In the genomic region with DNA sequence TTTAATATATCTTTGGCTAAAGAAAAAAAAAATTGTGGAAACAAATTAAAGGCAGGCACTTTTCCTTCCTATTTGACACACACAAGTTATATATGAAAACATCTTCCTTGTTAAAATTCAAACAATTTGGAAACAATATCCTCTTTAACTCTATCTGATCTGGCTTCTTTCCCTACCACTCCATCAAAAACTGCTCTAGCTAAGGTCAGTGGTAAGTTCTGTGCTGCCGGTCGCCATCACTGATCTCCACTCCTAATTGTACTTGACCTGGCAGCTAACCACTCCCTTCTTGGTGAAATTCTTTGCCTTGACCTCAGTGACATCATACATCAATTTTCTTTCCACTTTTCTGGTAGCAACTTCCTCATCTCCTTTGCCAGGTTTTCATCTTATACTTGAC, we compare ENCODE assay signal across 21 cellular contexts. TPM values are rescaled to one million over a fixed set of nuclear protein-coding genes. Genes with fewer than 3 reads are reported as not detected.
A peak's percentile ranks its signal among the peaks of the same experiment; 100 is the strongest.
DNase-seq lines count a peak whose midpoint lies in the region; ATAC-seq and TF ChIP-seq lines count a peak whose summit lies in the region.
"Had no signal": no experiment of that assay in that cellular context is flagged by ENCODE, and none has a peak within 500 bp of the region (broad histone marks: within the 10 kb centered on the region; RNA-seq: fewer than 3 reads in every experiment).

No MANE protein-coding gene starts in this region.

- H3K4me3 Mint-ChIP-seq in Calu3 (ENCODE audit: low read depth, unreplicated experiment) = no peak overlapping the region
- no peak overlapping the region for H3K4me3 Mint-ChIP-seq in type B pancreatic cell
- H3K4me3 Mint-ChIP-seq in H9 = no peak overlapping the region

- H3K36me3 Mint-ChIP-seq in Calu3 (ENCODE audit: insufficient read depth, unreplicated experiment) (peaks cover 32% of the 10 kb centered on the region), type B pancreatic cell (peaks cover 63% of the 10 kb centered on the region), H9 (ENCODE audit: insufficient read depth in 1 of 3, low read depth in 3 of 3) (peaks cover 38 to 88% (median 78%) of the 10 kb centered on the region in 3 experiments)

- no peak overlapping the region for H3K9ac ChIP-seq in H9 (ENCODE audit: extremely low read depth, insufficient read length, low read length)

- H3K27ac ChIP-seq in H9 (ENCODE audit: insufficient read length, low read depth, low read length) = no peak overlapping the region
- H3K27ac ChIP-seq: A549, PC-9, RWPE1, SK-N-MC had no signal

- H3K79me2 ChIP-seq in H9 (ENCODE audit: insufficient read depth, low read length) = no peaks in the 10 kb centered on the region

- no peak overlapping the region for H2BK15ac ChIP-seq in H9 (ENCODE audit: low read depth, low read length)

- no peaks in the 10 kb centered on the region for H4K20me1 ChIP-seq in H9 (ENCODE audit: control insufficient read depth, insufficient read depth, insufficient read length)

- H3K27me3 ChIP-seq in H9 (ENCODE audit: insufficient read depth, low read length) = no peaks in the 10 kb centered on the region
- H3K27me3 ChIP-seq: BE2C, MG63 had no signal

- no peak overlapping the region for H3K18ac ChIP-seq in H9 (ENCODE audit: insufficient read length, low read depth, low read length)

- no peaks in the 10 kb centered on the region for H3K9me3 ChIP-seq in H9 (ENCODE audit: control insufficient read depth, low read depth, low read length)
- H3K9me3 ChIP-seq: A549, BE2C, MG63 had no signal

- no peak overlapping the region for H3T11ph ChIP-seq in H9 (ENCODE audit: low read length)

- no peaks in the 10 kb centered on the region for H3K79me1 ChIP-seq in H9 (ENCODE audit: insufficient read depth, low read depth, low read length, poor library complexity, severe bottlenecking)

- H3K4me1 Mint-ChIP-seq in Calu3 (ENCODE audit: low read depth, unreplicated experiment) (peaks cover 24% of the 10 kb centered on the region), type B pancreatic cell (ENCODE audit: unreplicated experiment) (peaks cover 4% of the 10 kb centered on the region), H9 (peaks cover 4 to 9% of the 10 kb centered on the region in 2 experiments)

- intact Hi-C loops in Calu3 (cut with micrococcal nuclease; ENCODE audit: unreplicated experiment) = loop anchor here (5.0 kb wide), 1 partner anchor 84 kb away; no protein-coding TSS in a partner anchor
- intact Hi-C loops in left colon (cut with DNase I, micrococcal nuclease) = no loop called here

- DNase-seq in Calu3 (peak; percentile 21), MV-4-11 (lab: John Stamatoyannopoulos, UW) (peak; percentile 20), left colon (no peak), type B pancreatic cell (ENCODE audit: extremely low spot score, unreplicated experiment) (no peak), ACHN (no peak), RKO (ENCODE audit: low spot score) (no peak), H9 (no peak)
- DNase-seq: BE2C, DND-41, Kasumi-1, MG63, NCI-H1105, NCI-H2029 treated with DMSO at 0.1 percent for 48 hours, NCI-H226, NCI-H510A treated with DMSO at 0.1 percent for 48 hours, NCI-H748 treated with DMSO at 0.1 percent for 48 hours, PC-9, SHP77 treated with DMSO at 0.1 percent for 48 hours had no signal

- TF ChIP-seq CTCF in Calu3 (IDR thresholded peaks at IDR 0.05; ENCODE audit: unreplicated experiment) (no peak), type B pancreatic cell (conservative IDR thresholded peaks at IDR 0.05) (no peak), H9 (conservative IDR thresholded peaks at IDR 0.05) (no peak)

- H2BK20ac ChIP-seq in H9 (ENCODE audit: low read depth, low read length, poor library complexity, severe bottlenecking) = no peak overlapping the region

- WGBS in H9 (ENCODE audit: extremely low coverage, insufficient read length, low lambda C conversion rate) = no CpG with 5 or more reads among the region's 2 CpGs

- no peak overlapping the region for H2AK5ac ChIP-seq in H9 (ENCODE audit: insufficient read length, low read length)

- H4K5ac ChIP-seq in H9 (ENCODE audit: insufficient read length, low read depth, low read length) = no peak overlapping the region

- H3K4me1 ChIP-seq in H9 (ENCODE audit: insufficient read depth, low read length) = peaks cover 3% of the 10 kb centered on the region; the same call in 1 of the 2 replicates
- H3K4me1 ChIP-seq: A549, BE2C had no signal

- no peak overlapping the region for H3K14ac ChIP-seq in H9 (ENCODE audit: insufficient read depth, low read length)

- H3K4ac ChIP-seq in H9 (ENCODE audit: low read depth, low read length) = no peak overlapping the region

- peak; percentile 42 for ATAC-seq in left colon
- ATAC-seq: A549 had no signal

- in situ Hi-C loops in ACHN (cut with HindIII; ENCODE audit: low pct_ligation_motif_present, low pct_unique_long_range_greater_than_20kb, low sequenced_read_pairs) = loop anchor here (25.0 kb wide), 1 partner anchor 189 kb away; no protein-coding TSS in a partner anchor

- H3K23me2 ChIP-seq in H9 (ENCODE audit: insufficient read length, low read depth, low read length, poor library complexity, severe bottlenecking) = no peaks in the 10 kb centered on the region

- no peaks in the 10 kb centered on the region for H3K27me3 Mint-ChIP-seq in Calu3 (ENCODE audit: unreplicated experiment)
- no peaks in the 10 kb centered on the region for H3K27me3 Mint-ChIP-seq in type B pancreatic cell
- no peaks in the 10 kb centered on the region for H3K27me3 Mint-ChIP-seq in H9 (ENCODE audit: low read depth)

- H3K9me3 Mint-ChIP-seq in Calu3 (ENCODE audit: low read depth, unreplicated experiment) (no peaks in the 10 kb centered on the region), type B pancreatic cell (no peaks in the 10 kb centered on the region), H9 (no peaks in the 10 kb centered on the region)

- H2BK12ac ChIP-seq in H9 (ENCODE audit: insufficient read length, low read depth, low read length) = no peak overlapping the region

- no peak overlapping the region for H3K56ac ChIP-seq in H9 (ENCODE audit: insufficient read length, low read depth, low read length)

- no peak overlapping the region for H3K23ac ChIP-seq in H9 (ENCODE audit: insufficient read length, low read depth, low read length)

- H3K4me2 ChIP-seq in H9 (ENCODE audit: insufficient read depth, insufficient read length, low read length) = no peak overlapping the region
- H3K4me2 ChIP-seq: A549, PC-9 had no signal

- CTCF ChIA-PET in Calu3 (lab: Charles Lee) = interaction anchor here (0.7 to 1.2 kb wide), 2 partner anchors 15 to 28 kb away, joined by 3 to 5 read pairs; no protein-coding TSS in a partner anchor

- H3K27ac Mint-ChIP-seq in Calu3 (ENCODE audit: unreplicated experiment) (peak overlapping the region; percentile 41), type B pancreatic cell (peak overlapping the region; percentile 15), H9 (no peak overlapping the region)

- H2BK5ac ChIP-seq in H9 (ENCODE audit: insufficient read length, low read length) = no peak overlapping the region

- no peak overlapping the region for H4K8ac ChIP-seq in H9 (replicated peaks; ENCODE audit: insufficient read length, low read depth, low read length)

- no peak overlapping the region for H4K91ac ChIP-seq in H9 (ENCODE audit: insufficient read length, low read depth, low read length)

- no peak overlapping the region for H2BK120ac ChIP-seq in H9 (ENCODE audit: low read depth, low read length, poor library complexity, severe bottlenecking)

- H2AFZ ChIP-seq in H9 (ENCODE audit: low read length) = no peak overlapping the region
- H2AFZ ChIP-seq: PC-9 had no signal

- BruUV-seq in Calu3 (replicated peaks; lab: Mats Ljungman, UMichigan) = no TSS peak

RNA-seq across cellular contexts. Expression of a gene that starts 47.9 kb away (rescaled TPM):
- total RNA-seq in Calu3 (2022) (not detected in 2 replicates), left colon (not detected), type B pancreatic cell (ENCODE audit: low replicate concordance) (0.75 and 1.3 TPM in 2 replicates), H9 (2021) (not detected in 2 replicates)
- total RNA-seq: PC-9 had no signal

Comparison
In these comparisons a context has a peak if more than half of its experiments do, and no peak if none do; other contexts are left out.
1. DNase-seq: peak in Calu3 (single experiment) and MV-4-11 (single experiment); none in left colon (0 of 2), type B pancreatic cell (single experiment), ACHN (single experiment), RKO (single experiment) and H9 (single experiment).
2. H3K27ac Mint-ChIP-seq: peak in Calu3 (single experiment) and type B pancreatic cell (single experiment); none in H9 (0 of 3).